ENCODE assay signal across 9 cellular contexts in genomic region chr14:99755629-99756603, GRCh38. TPM values are rescaled to one million over a fixed set of nuclear protein-coding genes. Genes with fewer than 3 reads are reported as not detected.
A peak's percentile ranks its signal among the peaks of the same experiment; 100 is the strongest.
DNase-seq lines count a peak whose midpoint lies in the region; ATAC-seq and TF ChIP-seq lines count a peak whose summit lies in the region.
"Had no signal": no experiment of that assay in that cellular context is flagged by ENCODE, and none has a peak within 500 bp of the region (broad histone marks: within the 10 kb centered on the region; RNA-seq: fewer than 3 reads in every experiment).

No MANE protein-coding gene starts in this region.

- H3K9me3 Mint-ChIP-seq in activated CD8-positive, alpha-beta T cell treated with anti-CD3 and anti-CD28 coated beads for 36 hours = no peaks in the 10 kb centered on the region

- POLR2A ChIA-PET in RWPE1 (lab: Yijun Ruan, JAX; ENCODE audit: low non-redundant PET) = no interaction called here
- POLR2A ChIA-PET in activated CD8-positive, alpha-beta T cell treated with anti-CD3 and anti-CD28 coated beads for 36 hours (lab: Charles Lee) = no interaction called here

- no peaks in the 10 kb centered on the region for H3K36me3 Mint-ChIP-seq in activated CD8-positive, alpha-beta T cell treated with anti-CD3 and anti-CD28 coated beads for 36 hours (ENCODE audit: low read depth)
- H3K36me3 Mint-ChIP-seq: activated naive CD8-positive, alpha-beta T cell had no signal

- ATAC-seq in stimulated activated naive CD8-positive, alpha-beta T cell treated with anti-CD3 and anti-CD28 coated beads, Interleukin-15, Interleukin-2, amounts not matched to agents 100 U/mL and 50 U/mL, for 24 hours = no peak
- ATAC-seq in activated CD8-positive, alpha-beta T cell treated with anti-CD3 and anti-CD28 coated beads for 36 hours = no peak

- H3K4me1 Mint-ChIP-seq in activated CD8-positive, alpha-beta T cell treated with anti-CD3 and anti-CD28 coated beads for 36 hours (ENCODE audit: low read depth) = peaks cover 8% of the 10 kb centered on the region

- H3K27ac ChIP-seq in RWPE1 = peak overlapping the region; percentile 77

- TF ChIP-seq CTCF in AG09309 (IDR thresholded peaks at IDR 0.05; ENCODE audit: control insufficient read depth, insufficient read depth, low read depth, low read length, missing control alignments) = no peak
- no peak for TF ChIP-seq CTCF in RWPE1 (conservative IDR thresholded peaks at IDR 0.05; ENCODE audit: low read depth)
- TF ChIP-seq CTCF in activated CD8-positive, alpha-beta T cell treated with anti-CD3 and anti-CD28 coated beads for 36 hours (IDR thresholded peaks at IDR 0.05) = no peak

- CTCF ChIA-PET in RWPE1 (lab: Yijun Ruan, JAX) = interaction anchor here (0.7 to 2.1 kb wide), 2 partner anchors 25 to 143 kb away, joined by 4 to 13 read pairs; no protein-coding TSS in a partner anchor
- CTCF ChIA-PET in activated CD8-positive, alpha-beta T cell treated with anti-CD3 and anti-CD28 coated beads for 36 hours (lab: Charles Lee) = interaction anchor here (1.0 kb wide), 1 partner anchor 115 kb away, joined by 3 read pairs; no protein-coding TSS in a partner anchor

- H3K4me3 ChIP-seq in AG09309 (ENCODE audit: control insufficient read depth, low read depth, low read length) = no peak overlapping the region

- peaks cover 38% of the 10 kb centered on the region for H3K27me3 Mint-ChIP-seq in activated CD8-positive, alpha-beta T cell treated with anti-CD3 and anti-CD28 coated beads for 36 hours

- DNase-seq in AG09309 (ENCODE audit: low read depth) (peak; percentile 79), RWPE1 (ENCODE audit: low spot score) (peak; percentile 34), fibroblast of the conjunctiva (ENCODE audit: low read depth) (peak; percentile 81), non-pigmented ciliary epithelial cell (ENCODE audit: low read depth) (peak; percentile 67), COLO668 (lab: John Stamatoyannopoulos, UW; ENCODE audit: unreplicated experiment) (no peak), NAMALWA (ENCODE audit: low spot score) (no peak)
- no peak for DNase-seq in stimulated activated naive CD8-positive, alpha-beta T cell treated with anti-CD3 and anti-CD28 coated beads, Interleukin-15, Interleukin-2, amounts not matched to agents 100 U/mL and 50 U/mL, for 24 hours
- no peak for DNase-seq in activated CD8-positive, alpha-beta T cell treated with anti-CD3 and anti-CD28 coated beads for 36 hours

- intact Hi-C loops in activated CD8-positive, alpha-beta T cell treated with anti-CD3 and anti-CD28 coated beads for 36 hours (cut with micrococcal nuclease) = no loop called here

- H3K4me3 Mint-ChIP-seq in activated CD8-positive, alpha-beta T cell treated with anti-CD3 and anti-CD28 coated beads for 36 hours = no peak overlapping the region
- H3K4me3 Mint-ChIP-seq: activated naive CD8-positive, alpha-beta T cell had no signal

- H3K27ac Mint-ChIP-seq in activated CD8-positive, alpha-beta T cell treated with anti-CD3 and anti-CD28 coated beads for 36 hours = no peak overlapping the region
- H3K27ac Mint-ChIP-seq: activated naive CD8-positive, alpha-beta T cell had no signal

RNA-seq across cellular contexts. Expression of gene EML1, which starts 37.3 kb away (rescaled TPM):
- under 1 TPM; 0.56 to 0.70 TPM for total RNA-seq in activated CD8-positive, alpha-beta T cell treated with anti-CD3 and anti-CD28 coated beads for 36 hours

Comparison
In these comparisons a context has a peak if more than half of its experiments do, and no peak if none do; other contexts are left out.
1. DNase-seq: peak in AG09309 (single experiment), RWPE1 (single experiment), fibroblast of the conjunctiva (single experiment) and non-pigmented ciliary epithelial cell (single experiment); none in COLO668 (single experiment), stimulated activated naive CD8-positive, alpha-beta T cell treated with anti-CD3 and anti-CD28 coated beads, Interleukin-15, Interleukin-2, amounts not matched to agents 100 U/mL and 50 U/mL, for 24 hours (single experiment), activated CD8-positive, alpha-beta T cell treated with anti-CD3 and anti-CD28 coated beads for 36 hours (single experiment) and NAMALWA (single experiment).